ENCODE assay signal across 17 cellular contexts in the genomic region with DNA sequence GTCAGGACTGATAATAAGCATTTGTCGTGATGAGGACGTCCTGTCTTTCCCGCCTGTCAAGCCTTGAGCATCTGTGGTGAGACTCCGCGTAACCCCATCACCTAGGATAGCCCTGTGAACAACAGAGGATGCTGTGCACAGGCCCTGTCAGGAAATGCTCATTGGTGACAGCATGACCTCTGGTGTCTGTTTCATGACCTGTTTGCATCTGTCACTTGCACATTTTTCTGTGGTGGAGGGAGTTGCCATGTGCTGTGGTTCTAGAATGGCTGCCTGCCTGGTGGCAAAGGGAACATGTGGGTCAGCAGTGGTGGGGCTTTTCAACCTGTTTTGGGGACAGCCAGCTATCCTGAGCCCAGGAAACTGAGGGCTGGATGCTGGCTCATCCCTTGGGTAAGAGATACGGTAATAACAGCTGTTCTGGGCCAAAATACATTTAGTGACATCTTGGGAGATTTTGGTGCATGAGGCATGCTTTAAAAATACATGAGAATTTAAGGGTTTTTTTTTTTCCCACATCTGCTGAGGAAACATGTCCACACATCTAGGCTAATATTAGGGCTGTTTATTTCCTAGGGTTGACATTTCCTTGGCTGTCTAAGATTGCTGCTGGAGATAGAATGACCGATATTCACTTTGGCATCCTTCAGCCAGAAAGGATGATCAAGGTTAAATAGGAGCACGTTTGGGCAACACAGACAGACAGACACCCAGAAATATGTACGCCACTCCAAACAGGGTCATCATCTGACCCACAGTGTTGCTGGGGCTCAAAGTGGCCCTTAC. TPM values are rescaled to one million over a fixed set of nuclear protein-coding genes. Genes with fewer than 3 reads are reported as not detected.
A peak's percentile ranks its signal among the peaks of the same experiment; 100 is the strongest.
DNase-seq lines count a peak whose midpoint lies in the region; ATAC-seq and TF ChIP-seq lines count a peak whose summit lies in the region.
"Had no signal": no experiment of that assay in that cellular context is flagged by ENCODE, and none has a peak within 500 bp of the region (broad histone marks: within the 10 kb centered on the region; RNA-seq: fewer than 3 reads in every experiment).

No MANE protein-coding gene starts in this region.

- no peak overlapping the region for H3K9ac ChIP-seq in colonic mucosa (ENCODE audit: low read depth in 2 of 2, low read length in 2 of 2)

- no peaks in the 10 kb centered on the region for H3K9me3 Mint-ChIP-seq in CD4-positive, alpha-beta T cell
- H3K9me3 Mint-ChIP-seq: CD8-positive, alpha-beta memory T cell had no signal

- TF ChIP-seq CTCF in CD4-positive, alpha-beta T cell (IDR thresholded peaks at IDR 0.05) = no peak
- TF ChIP-seq CTCF in GM06990 (IDR thresholded peaks at IDR 0.05; ENCODE audit: insufficient read depth, low read length, poor library complexity, severe bottlenecking) (peak; percentile 29), colonic mucosa (IDR thresholded peaks at IDR 0.05) (no peak)

- H3K4me3 ChIP-seq in GM06990 (replicated peaks; ENCODE audit: low read depth, low read length) = no peak overlapping the region
- H3K4me3 ChIP-seq in colonic mucosa = no peak overlapping the region
- H3K4me3 ChIP-seq: heart left ventricle, left lung, smooth muscle cell, tibial artery had no signal

- no peak for DNase-seq in CD4-positive, alpha-beta T cell
- peak; percentile 22 for DNase-seq in GM06990 (ENCODE audit: extremely low read depth, insufficient read length)
- peak; percentile 50 for DNase-seq in NCI-H1694 treated with DMSO at 0.1 percent for 48 hours (lab: John Stamatoyannopoulos, UW)
- DNase-seq in dermis blood vessel endothelial cell = peak; percentile 13
- DNase-seq in NCI-H748 (lab: John Stamatoyannopoulos, UW; ENCODE audit: unreplicated experiment) = no peak
- no peak for DNase-seq in NCI-H226
- DNase-seq in ecto neural progenitor cell (ENCODE audit: low spot score) = no peak
- DNase-seq in colonic mucosa = no peak
- DNase-seq: brain microvascular endothelial cell; CD8-positive, alpha-beta memory T cell; heart left ventricle; left lung; NCI-H1105 treated with DMSO at 0.1 percent for 48 hours; NCI-H510A treated with DMSO at 0.1 percent for 48 hours; Right ventricle myocardium superior; tibial artery had no signal

- no peaks in the 10 kb centered on the region for H3K36me3 ChIP-seq in GM06990 (ENCODE audit: control insufficient read depth, insufficient read depth, low read length)
- H3K36me3 ChIP-seq in colonic mucosa = no peaks in the 10 kb centered on the region
- H3K36me3 ChIP-seq: brain microvascular endothelial cell, heart left ventricle, left lung, tibial artery had no signal

- H3K4me3 Mint-ChIP-seq in CD4-positive, alpha-beta T cell = no peak overlapping the region
- H3K4me3 Mint-ChIP-seq: CD8-positive, alpha-beta memory T cell had no signal

- no peak overlapping the region for H3K27ac Mint-ChIP-seq in CD4-positive, alpha-beta T cell
- H3K27ac Mint-ChIP-seq: CD8-positive, alpha-beta memory T cell had no signal

- no peaks in the 10 kb centered on the region for H3K4me1 Mint-ChIP-seq in CD4-positive, alpha-beta T cell (ENCODE audit: low read depth)
- H3K4me1 Mint-ChIP-seq: CD8-positive, alpha-beta memory T cell had no signal

- H3K36me3 Mint-ChIP-seq in CD4-positive, alpha-beta T cell (ENCODE audit: low read depth) = no peaks in the 10 kb centered on the region
- H3K36me3 Mint-ChIP-seq: CD8-positive, alpha-beta memory T cell had no signal

- CTCF ChIA-PET in CD4-positive, alpha-beta T cell (lab: Charles Lee) = no interaction called here

- no peaks in the 10 kb centered on the region for H3K4me1 ChIP-seq in colonic mucosa

- H3K9me3 ChIP-seq in CD4-positive, alpha-beta T cell (ENCODE audit: control insufficient read depth, low read length) = no peaks in the 10 kb centered on the region
- H3K9me3 ChIP-seq in colonic mucosa = no peaks in the 10 kb centered on the region
- H3K9me3 ChIP-seq: heart left ventricle, left lung, tibial artery had no signal

- H3K27me3 Mint-ChIP-seq in CD4-positive, alpha-beta T cell = peaks cover 5% of the 10 kb centered on the region

- H3K27me3 ChIP-seq in CD4-positive, alpha-beta T cell (ENCODE audit: control insufficient read depth, insufficient read depth, low read length) = no peaks in the 10 kb centered on the region
- H3K27me3 ChIP-seq in GM06990 (replicated peaks; ENCODE audit: control insufficient read depth, insufficient read depth, low read length) (no peaks in the 10 kb centered on the region), colonic mucosa (no peaks in the 10 kb centered on the region)
- H3K27me3 ChIP-seq: heart left ventricle, left lung, tibial artery had no signal

- POLR2A ChIA-PET in CD4-positive, alpha-beta T cell (lab: Charles Lee) = no interaction called here

- peak; percentile 29 for ATAC-seq in CD4-positive, alpha-beta T cell (ENCODE audit: poor library complexity)
- ATAC-seq: left lung had no signal

- intact Hi-C loops in CD4-positive, alpha-beta T cell (cut with DNase I, micrococcal nuclease) = loop anchor here in 1 of 2 experiments (10.0 kb wide), 1 partner anchor 58 kb away; no protein-coding TSS in a partner anchor
- intact Hi-C loops in colonic mucosa (cut with DNase I) = no loop called here

- H3K27ac ChIP-seq in CD4-positive, alpha-beta T cell (ENCODE audit: low read depth, low read length) = no peak overlapping the region
- H3K27ac ChIP-seq in colonic mucosa = no peak overlapping the region
- H3K27ac ChIP-seq: brain microvascular endothelial cell, tibial artery had no signal

RNA-seq across cellular contexts. Expression of a gene that starts 52.9 kb away (rescaled TPM):
- total RNA-seq in CD4-positive, alpha-beta T cell = 10 to 100 TPM; 16.5 to 17.7 TPM
- 5.1 and 5.8 TPM in 2 replicates for total RNA-seq in dermis blood vessel endothelial cell
- 1 to 10 TPM; 6.7 to 8.4 TPM for total RNA-seq in colonic mucosa

Comparison
In these comparisons a context has a peak if more than half of its experiments do, and no peak if none do; other contexts are left out.
1. DNase-seq: peak in GM06990 (single experiment), NCI-H1694 treated with DMSO at 0.1 percent for 48 hours (single experiment) and dermis blood vessel endothelial cell (single experiment); none in CD4-positive, alpha-beta T cell (0 of 10), NCI-H748 (single experiment), NCI-H226 (single experiment), ecto neural progenitor cell (single experiment) and colonic mucosa (single experiment).